In the genomic region with DNA sequence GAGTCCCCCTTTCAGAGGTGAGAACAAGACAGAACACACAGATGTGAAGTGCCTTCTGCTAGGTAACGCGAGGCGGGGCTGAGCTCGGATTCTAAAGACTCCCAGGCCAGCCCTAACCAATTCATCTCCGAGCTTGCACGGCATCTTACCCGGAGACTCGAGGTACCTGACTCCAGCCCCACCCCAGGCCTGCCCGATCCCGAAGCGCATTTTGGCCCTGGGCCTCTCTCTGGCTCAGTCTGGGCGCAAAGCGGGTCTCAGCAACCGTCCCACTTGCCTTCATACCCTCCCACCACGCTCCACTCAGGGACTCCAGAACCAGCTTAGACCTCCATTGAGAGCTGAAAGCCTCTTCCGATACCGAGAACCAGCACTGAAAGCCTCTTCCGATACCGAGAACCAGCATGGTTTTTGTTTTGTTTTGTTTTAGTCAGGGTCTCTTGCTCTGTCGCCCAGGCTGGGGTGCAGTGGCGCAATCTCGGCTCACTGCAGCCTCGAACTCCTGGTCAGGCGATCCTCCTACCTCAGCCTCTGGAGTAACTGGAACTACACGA, we compare ENCODE assay signal across 8 cellular contexts. TPM values are rescaled to one million over a fixed set of nuclear protein-coding genes. Genes with fewer than 3 reads are reported as not detected.
DNase-seq lines count a peak whose midpoint lies in the region; ATAC-seq and TF ChIP-seq lines count a peak whose summit lies in the region.

No MANE protein-coding gene starts in this region.

- peaks cover 30% of the 10 kb centered on the region for H4K20me1 ChIP-seq in smooth muscle cell (ENCODE audit: low read depth)

- WGBS in smooth muscle cell (ENCODE audit: low lambda C conversion rate): 8% methylated on average over 24 of the region's 25 CpGs

- peak overlapping the region; percentile 95 to 99 (median 98) for H3K4me3 Mint-ChIP-seq in T-cell

- intact Hi-C loops in posterior vena cava (cut with DNase I): no loop called here

- POLR2A ChIA-PET in T-cell (lab: Charles Lee): no interaction called here

- H3K4me3 ChIP-seq in H7 (ENCODE audit: insufficient read depth, low read depth, low read length) (peak overlapping the region; percentile 82), MG63 (peak overlapping the region; percentile 90), iPS-11a (ENCODE audit: low read depth, low read length) (peak overlapping the region; percentile 90), smooth muscle cell (peak overlapping the region; percentile 62)

- peak overlapping the region; percentile 85 for H3K9ac ChIP-seq in smooth muscle cell (ENCODE audit: low read depth)

- no peaks in the 10 kb centered on the region; the same call in 1 of the 2 replicates for H3K36me3 ChIP-seq in H7 (replicated peaks; ENCODE audit: control insufficient read depth, insufficient read depth, low read length)
- H3K36me3 ChIP-seq in MG63: peaks cover 28% of the 10 kb centered on the region
- no peaks in the 10 kb centered on the region for H3K36me3 ChIP-seq in smooth muscle cell (ENCODE audit: low read depth)

- H3K4me1 ChIP-seq in smooth muscle cell (ENCODE audit: low read depth): peaks cover 15% of the 10 kb centered on the region

- H3K36me3 Mint-ChIP-seq in T-cell: no peaks in the 10 kb centered on the region

- peak; percentile 70 to 76 (median 76) for ATAC-seq in T-cell (replicated peaks in 1 of 4)

- H3K9me3 Mint-ChIP-seq in T-cell: no peaks in the 10 kb centered on the region

- H3K9me3 ChIP-seq in MG63 (no peaks in the 10 kb centered on the region), smooth muscle cell (replicated peaks; ENCODE audit: low read depth) (no peaks in the 10 kb centered on the region)

- H3K27ac ChIP-seq in smooth muscle cell (ENCODE audit: low read depth): peak overlapping the region; percentile 85

- H3K27ac Mint-ChIP-seq in T-cell: peak overlapping the region; percentile 96 to 97

- H3K27me3 ChIP-seq in H7 (ENCODE audit: control insufficient read depth, insufficient read depth, low read length) (no peaks in the 10 kb centered on the region), MG63 (no peaks in the 10 kb centered on the region), smooth muscle cell (ENCODE audit: low read depth) (no peaks in the 10 kb centered on the region)

- peaks cover 43 to 55% (median 46%) of the 10 kb centered on the region in 3 donors for H3K4me1 Mint-ChIP-seq in T-cell

- DNase-seq in GDM1 (lab: John Stamatoyannopoulos, UW) (peak; percentile 41), H7 (peak; percentile 88), MG63 (no peak), T-cell (peak; percentile 57 to 85 (median 69)), anterior cingulate cortex (lab: John Stamatoyannopoulos, UW) (peak in 43 of 58 donors; percentile 19 to 69 (median 45)), smooth muscle cell (lab: John Stamatoyannopoulos, UW; ENCODE audit: unreplicated experiment) (no peak), posterior vena cava (ENCODE audit: low spot score) (no peak)

- H3F3A ChIP-seq in smooth muscle cell (ENCODE audit: low read depth): peaks cover 19% of the 10 kb centered on the region

- no peak overlapping the region for H2AFZ ChIP-seq in smooth muscle cell (ENCODE audit: low read depth)

- no peak for TF ChIP-seq CTCF in smooth muscle cell (IDR thresholded peaks at IDR 0.05; ENCODE audit: borderline replicate concordance, insufficient read depth, poor library complexity, severe bottlenecking)

- CTCF ChIA-PET in T-cell (lab: Charles Lee): interaction anchor here (0.6 to 2.9 kb wide), 15 partner anchors 9 to 392 kb away, joined by 3 to 39 read pairs (median 5); partner anchors contain the start of gene ITCH (in 1 of the 2)

- H3K79me2 ChIP-seq in smooth muscle cell (ENCODE audit: low read depth): peaks cover 40% of the 10 kb centered on the region

- no peaks in the 10 kb centered on the region for H3K27me3 Mint-ChIP-seq in T-cell

- H3K4me2 ChIP-seq in smooth muscle cell: peak overlapping the region; percentile 94

RNA-seq across cellular contexts. Expression of gene DYNLRB1, which starts 0.7 kb away (rescaled TPM):
- 168 and 193 TPM in 2 replicates for total RNA-seq in H7 (2014; rRNA removed; shearing (Covaris generic))
- total RNA-seq in MG63 (2014; rRNA removed; shearing (Covaris generic); ENCODE audit: low replicate concordance): 96.3 and 137 TPM in 2 replicates
- 10 to 100 TPM; 49.6 to 83.6 (median 73.8) TPM for total RNA-seq in T-cell
- 185 and 224 TPM in 2 replicates for total RNA-seq in smooth muscle cell
- 202 and 266 TPM in 2 replicates for polyA plus RNA-seq in smooth muscle cell
- 100 to 1,000 TPM; 116 to 124 TPM for total RNA-seq in posterior vena cava

RNA-seq across cellular contexts. Expression of gene MAP1LC3A, which starts 43.0 kb away (rescaled TPM):
- 7.6 and 13.4 TPM in 2 replicates for total RNA-seq in H7 (2014; rRNA removed; shearing (Covaris generic))
- 0.13 TPM in 1 of 2 replicates, not detected in the other for total RNA-seq in MG63 (2014; rRNA removed; shearing (Covaris generic); ENCODE audit: low replicate concordance)
- 10 to 100 TPM in 2 of 5 donors, 1 to 10 TPM in 3; 2.3 to 15.5 (median 2.6) TPM for total RNA-seq in T-cell
- 32.4 and 47.8 TPM in 2 replicates for total RNA-seq in smooth muscle cell
- 84.0 and 95.4 TPM in 2 replicates for polyA plus RNA-seq in smooth muscle cell
- 10 to 100 TPM; 36.1 to 48.1 TPM for total RNA-seq in posterior vena cava

Comparison
In these comparisons a context has a peak if more than half of its experiments do, and no peak if none do; other contexts are left out.
1. DNase-seq: peak in GDM1 (single experiment), H7 (single experiment), T-cell (34 of 34) and anterior cingulate cortex (43 of 58); none in MG63 (single experiment), smooth muscle cell (single experiment) and posterior vena cava (single experiment).
2. Peak in every context shown above with its lines, with median percentiles within 50 percentile points of each other: H3K4me3 ChIP-seq.